Comparison of ENCODE assay signal across 8 cellular contexts in genomic region chr15:88243895-88244787, GRCh38. TPM values are rescaled to one million over a fixed set of nuclear protein-coding genes. Genes with fewer than 3 reads are reported as not detected.
DNase-seq lines count a peak whose midpoint lies in the region; TF ChIP-seq lines count a peak whose summit lies in the region.
"Had no signal": no experiment of that assay in that cellular context is flagged by ENCODE, and none has a peak within 500 bp of the region (broad histone marks: within the 10 kb centered on the region; RNA-seq: fewer than 3 reads in every experiment).

No MANE protein-coding gene starts in this region.

- TF ChIP-seq CTCF in astrocyte of the cerebellum (IDR thresholded peaks at IDR 0.05; ENCODE audit: low read depth, low read length, missing control alignments) = peak; percentile 64

- H3K4me3 ChIP-seq in astrocyte of the cerebellum (ENCODE audit: low read depth, low read length) = no peak overlapping the region

- DNase-seq in DMS114 treated with DMSO at 0.1 percent for 48 hours (lab: John Stamatoyannopoulos, UW; ENCODE audit: unreplicated experiment) = peak; percentile 33
- peak; percentile 38 for DNase-seq in GM19240 (ENCODE audit: insufficient read length, low spot score)
- DNase-seq in M059J (ENCODE audit: low read depth) = peak; percentile 51
- DNase-seq in astrocyte of the cerebellum (ENCODE audit: low read depth) = no peak
- peak; percentile 38 to 41 for DNase-seq in lung microvascular endothelial cell (ENCODE audit: low read depth in 2 of 2)
- DNase-seq in NCI-H2029 treated with DMSO at 0.1 percent for 48 hours (lab: John Stamatoyannopoulos, UW) = no peak
- no peak for DNase-seq in SHP77 treated with DMSO at 0.1 percent for 48 hours (lab: John Stamatoyannopoulos, UW)

- in situ Hi-C loops in astrocyte of the cerebellum (cut with HindIII; ENCODE audit: low sequenced_read_pairs) = no loop called here

RNA-seq across cellular contexts. Expression of gene NTRK3, which starts 12.4 kb away (rescaled TPM):
- 0.86 and 1.4 TPM in 2 replicates for total RNA-seq in M059J (2014; rRNA removed; shearing (Covaris generic))
- not detected in 2 replicates for total RNA-seq in lung microvascular endothelial cell
- total RNA-seq: T-helper 2 cell treated with Interferon-gamma antibody and Interleukin-4, amounts not matched to agents 100 ng/mL and 5 ng/mL, for 36 hours had no signal

Comparison
In these comparisons a context has a peak if more than half of its experiments do, and no peak if none do; other contexts are left out.
1. DNase-seq: peak in DMS114 treated with DMSO at 0.1 percent for 48 hours (single experiment), GM19240 (single experiment), M059J (single experiment) and lung microvascular endothelial cell (2 of 2); none in astrocyte of the cerebellum (single experiment), NCI-H2029 treated with DMSO at 0.1 percent for 48 hours (single experiment) and SHP77 treated with DMSO at 0.1 percent for 48 hours (single experiment).